20 cellular contexts compared by ENCODE assay signal in the genomic region with DNA sequence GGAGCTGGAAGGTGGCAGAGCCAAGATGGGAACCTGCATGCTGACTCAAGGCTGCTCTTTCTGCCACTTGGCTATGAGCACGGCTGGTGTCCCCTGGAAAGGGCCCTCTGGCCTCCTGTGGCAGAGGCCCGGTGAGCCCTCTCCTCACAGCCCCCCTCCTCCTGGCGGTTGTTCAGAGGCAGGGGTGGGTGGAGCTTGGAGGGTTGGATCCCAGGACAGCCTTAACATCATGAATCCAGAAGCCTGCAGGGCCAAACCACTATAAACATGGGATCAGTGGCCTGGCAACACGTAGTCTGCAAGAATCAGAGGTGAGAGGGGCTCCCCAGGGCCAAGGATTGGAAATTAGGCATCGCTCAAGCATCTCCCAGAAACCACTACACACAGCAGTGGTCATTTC. TPM values are rescaled to one million over a fixed set of nuclear protein-coding genes. Genes with fewer than 3 reads are reported as not detected.
DNase-seq lines count a peak whose midpoint lies in the region; ATAC-seq and TF ChIP-seq lines count a peak whose summit lies in the region.
"Had no signal": no experiment of that assay in that cellular context is flagged by ENCODE, and none has a peak within 500 bp of the region (broad histone marks: within the 10 kb centered on the region; RNA-seq: fewer than 3 reads in every experiment).

No MANE protein-coding gene starts in this region.

- H3K4me3 Mint-ChIP-seq in glutamatergic neuron (ENCODE audit: unreplicated experiment): no peak overlapping the region
- H3K4me3 Mint-ChIP-seq in nephron progenitor cell: no peak overlapping the region
- H3K4me3 Mint-ChIP-seq: CD4-positive, alpha-beta memory T cell had no signal

- H3K27me3 Mint-ChIP-seq in glutamatergic neuron (ENCODE audit: unreplicated experiment) (no peaks in the 10 kb centered on the region), nephron progenitor cell (ENCODE audit: low read depth, poor library complexity) (peaks cover 8% of the 10 kb centered on the region)

- no peaks in the 10 kb centered on the region for H3K36me3 Mint-ChIP-seq in glutamatergic neuron (ENCODE audit: unreplicated experiment)
- no peaks in the 10 kb centered on the region for H3K36me3 Mint-ChIP-seq in nephron progenitor cell (ENCODE audit: low read depth)
- H3K36me3 Mint-ChIP-seq: CD4-positive, alpha-beta memory T cell had no signal

- ATAC-seq in GM21529 (IDR thresholded peaks at IDR 0.05; ENCODE audit: unreplicated experiment): no peak
- ATAC-seq in HG03342 (IDR thresholded peaks at IDR 0.05; ENCODE audit: unreplicated experiment): no peak
- ATAC-seq: A549, GM12878, HepG2, Right ventricle myocardium inferior had no signal

- DNase-seq in ELF-1 (ENCODE audit: low read depth, low spot score): peak; percentile 73
- DNase-seq in NCI-H2227 (lab: John Stamatoyannopoulos, UW; ENCODE audit: unreplicated experiment): peak; percentile 16
- DNase-seq in glutamatergic neuron: peak; percentile 40
- peak; percentile 53 for DNase-seq in nephron progenitor cell
- no peak for DNase-seq in NCI-H510A (lab: John Stamatoyannopoulos, UW)
- DNase-seq in caudate nucleus (lab: John Stamatoyannopoulos, UW): no peak
- DNase-seq: CD4-positive, alpha-beta memory T cell; GOT3; KBM-7; MV-4-11; NCI-H1694 treated with DMSO at 0.1 percent for 48 hours; NCI-H345; NCI-H526 had no signal

- H3K9me3 Mint-ChIP-seq in glutamatergic neuron (ENCODE audit: unreplicated experiment): no peaks in the 10 kb centered on the region
- no peaks in the 10 kb centered on the region for H3K9me3 Mint-ChIP-seq in nephron progenitor cell
- H3K9me3 Mint-ChIP-seq: CD4-positive, alpha-beta memory T cell had no signal

- peaks cover 1% of the 10 kb centered on the region for H3K4me1 Mint-ChIP-seq in glutamatergic neuron (ENCODE audit: low read depth, unreplicated experiment)
- peaks cover 73% of the 10 kb centered on the region for H3K4me1 Mint-ChIP-seq in nephron progenitor cell
- H3K4me1 Mint-ChIP-seq: CD4-positive, alpha-beta memory T cell had no signal

- H3K27ac Mint-ChIP-seq in glutamatergic neuron (ENCODE audit: unreplicated experiment) (no peak overlapping the region), nephron progenitor cell (no peak overlapping the region)
- H3K27ac Mint-ChIP-seq: CD4-positive, alpha-beta memory T cell had no signal

- TF ChIP-seq CTCF in glutamatergic neuron (IDR thresholded peaks at IDR 0.05; ENCODE audit: partially characterized antibody, unreplicated experiment) (no peak), nephron progenitor cell (IDR thresholded peaks at IDR 0.05) (no peak)

- no peak overlapping the region for H3K27ac ChIP-seq in caudate nucleus (ENCODE audit: low read depth, low read length)
- H3K27ac ChIP-seq: A549 had no signal

RNA-seq across cellular contexts. Expression of a gene that starts 48.5 kb away (rescaled TPM):
- not detected for total RNA-seq in glutamatergic neuron (ENCODE audit: unreplicated experiment)
- total RNA-seq: CD4-positive, alpha-beta memory T cell; GM12878; HepG2; SK-MEL-5 had no signal

RNA-seq across cellular contexts. Expression of a gene that starts 51.3 kb away (rescaled TPM):
- 0.56 TPM for total RNA-seq in glutamatergic neuron (ENCODE audit: unreplicated experiment)
- total RNA-seq: CD4-positive, alpha-beta memory T cell; SK-MEL-5 had no signal

Comparison
In these comparisons a context has a peak if more than half of its experiments do, and no peak if none do; other contexts are left out.
1. DNase-seq: peak in ELF-1 (single experiment), NCI-H2227 (single experiment), glutamatergic neuron (single experiment) and nephron progenitor cell (single experiment); none in NCI-H510A (single experiment) and caudate nucleus (0 of 61).